In the genomic region with DNA sequence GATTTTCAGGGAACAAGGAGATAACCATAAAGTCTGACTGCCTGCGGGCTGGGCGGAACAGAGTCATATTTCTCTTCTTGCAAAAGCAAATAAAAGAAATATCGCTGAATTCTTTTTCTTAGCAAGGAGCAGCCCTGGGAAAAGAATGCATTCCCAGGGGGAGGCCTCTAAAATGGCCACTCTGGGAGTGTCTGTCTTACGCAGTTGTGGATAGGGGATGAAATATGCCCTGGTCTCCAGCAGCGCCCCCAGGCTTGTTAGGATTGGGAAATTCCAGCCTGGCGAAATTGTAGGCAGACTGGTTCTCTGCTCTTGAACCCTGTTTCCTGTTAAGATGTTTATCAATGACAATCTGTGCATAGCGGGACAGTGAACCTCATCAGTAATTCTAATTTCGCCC, we compare ENCODE assay signal across 2 cellular contexts.
TF ChIP-seq lines count a peak whose summit lies in the region.

No MANE protein-coding gene starts in this region.

TF ChIP-seq in HEK293, 187 proteins besides CTCF, POLR2A, EP300 and RAD21:
- TF ChIP-seq, protein P1, sequence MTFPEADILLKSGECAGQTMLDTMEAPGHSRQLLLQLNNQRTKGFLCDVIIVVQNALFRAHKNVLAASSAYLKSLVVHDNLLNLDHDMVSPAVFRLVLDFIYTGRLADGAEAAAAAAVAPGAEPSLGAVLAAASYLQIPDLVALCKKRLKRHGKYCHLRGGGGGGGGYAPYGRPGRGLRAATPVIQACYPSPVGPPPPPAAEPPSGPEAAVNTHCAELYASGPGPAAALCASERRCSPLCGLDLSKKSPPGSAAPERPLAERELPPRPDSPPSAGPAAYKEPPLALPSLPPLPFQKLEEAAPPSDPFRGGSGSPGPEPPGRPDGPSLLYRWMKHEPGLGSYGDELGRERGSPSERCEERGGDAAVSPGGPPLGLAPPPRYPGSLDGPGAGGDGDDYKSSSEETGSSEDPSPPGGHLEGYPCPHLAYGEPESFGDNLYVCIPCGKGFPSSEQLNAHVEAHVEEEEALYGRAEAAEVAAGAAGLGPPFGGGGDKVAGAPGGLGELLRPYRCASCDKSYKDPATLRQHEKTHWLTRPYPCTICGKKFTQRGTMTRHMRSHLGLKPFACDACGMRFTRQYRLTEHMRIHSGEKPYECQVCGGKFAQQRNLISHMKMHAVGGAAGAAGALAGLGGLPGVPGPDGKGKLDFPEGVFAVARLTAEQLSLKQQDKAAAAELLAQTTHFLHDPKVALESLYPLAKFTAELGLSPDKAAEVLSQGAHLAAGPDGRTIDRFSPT (tag by site-specific recombination; IDR thresholded peaks at IDR 0.05), result no peak
- TF ChIP-seq, protein P2, sequence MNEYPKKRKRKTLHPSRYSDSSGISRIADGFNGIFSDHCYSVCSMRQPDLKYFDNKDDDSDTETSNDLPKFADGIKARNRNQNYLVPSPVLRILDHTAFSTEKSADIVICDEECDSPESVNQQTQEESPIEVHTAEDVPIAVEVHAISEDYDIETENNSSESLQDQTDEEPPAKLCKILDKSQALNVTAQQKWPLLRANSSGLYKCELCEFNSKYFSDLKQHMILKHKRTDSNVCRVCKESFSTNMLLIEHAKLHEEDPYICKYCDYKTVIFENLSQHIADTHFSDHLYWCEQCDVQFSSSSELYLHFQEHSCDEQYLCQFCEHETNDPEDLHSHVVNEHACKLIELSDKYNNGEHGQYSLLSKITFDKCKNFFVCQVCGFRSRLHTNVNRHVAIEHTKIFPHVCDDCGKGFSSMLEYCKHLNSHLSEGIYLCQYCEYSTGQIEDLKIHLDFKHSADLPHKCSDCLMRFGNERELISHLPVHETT (tag by site-specific recombination; IDR thresholded peaks at IDR 0.05), result no peak
- peak; percentile 87 for TF ChIP-seq SETDB1 (IDR thresholded peaks at IDR 0.05; ENCODE audit: insufficient read length, low read length)

TF ChIP-seq in GM12878, 131 proteins besides CTCF, POLR2A, EP300 and RAD21 (continued from another document):
- TF ChIP-seq, protein P3, sequence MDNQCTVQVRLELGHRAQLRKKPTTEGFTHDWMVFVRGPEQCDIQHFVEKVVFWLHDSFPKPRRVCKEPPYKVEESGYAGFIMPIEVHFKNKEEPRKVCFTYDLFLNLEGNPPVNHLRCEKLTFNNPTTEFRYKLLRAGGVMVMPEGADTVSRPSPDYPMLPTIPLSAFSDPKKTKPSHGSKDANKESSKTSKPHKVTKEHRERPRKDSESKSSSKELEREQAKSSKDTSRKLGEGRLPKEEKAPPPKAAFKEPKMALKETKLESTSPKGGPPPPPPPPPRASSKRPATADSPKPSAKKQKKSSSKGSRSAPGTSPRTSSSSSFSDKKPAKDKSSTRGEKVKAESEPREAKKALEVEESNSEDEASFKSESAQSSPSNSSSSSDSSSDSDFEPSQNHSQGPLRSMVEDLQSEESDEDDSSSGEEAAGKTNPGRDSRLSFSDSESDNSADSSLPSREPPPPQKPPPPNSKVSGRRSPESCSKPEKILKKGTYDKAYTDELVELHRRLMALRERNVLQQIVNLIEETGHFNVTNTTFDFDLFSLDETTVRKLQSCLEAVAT (IDR thresholded peaks at IDR 0.05), result peak; percentile 69; the same call in 1 of the 2 replicates
- TF ChIP-seq, protein P4, sequence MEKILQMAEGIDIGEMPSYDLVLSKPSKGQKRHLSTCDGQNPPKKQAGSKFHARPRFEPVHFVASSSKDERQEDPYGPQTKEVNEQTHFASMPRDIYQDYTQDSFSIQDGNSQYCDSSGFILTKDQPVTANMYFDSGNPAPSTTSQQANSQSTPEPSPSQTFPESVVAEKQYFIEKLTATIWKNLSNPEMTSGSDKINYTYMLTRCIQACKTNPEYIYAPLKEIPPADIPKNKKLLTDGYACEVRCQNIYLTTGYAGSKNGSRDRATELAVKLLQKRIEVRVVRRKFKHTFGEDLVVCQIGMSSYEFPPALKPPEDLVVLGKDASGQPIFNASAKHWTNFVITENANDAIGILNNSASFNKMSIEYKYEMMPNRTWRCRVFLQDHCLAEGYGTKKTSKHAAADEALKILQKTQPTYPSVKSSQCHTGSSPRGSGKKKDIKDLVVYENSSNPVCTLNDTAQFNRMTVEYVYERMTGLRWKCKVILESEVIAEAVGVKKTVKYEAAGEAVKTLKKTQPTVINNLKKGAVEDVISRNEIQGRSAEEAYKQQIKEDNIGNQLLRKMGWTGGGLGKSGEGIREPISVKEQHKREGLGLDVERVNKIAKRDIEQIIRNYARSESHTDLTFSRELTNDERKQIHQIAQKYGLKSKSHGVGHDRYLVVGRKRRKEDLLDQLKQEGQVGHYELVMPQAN (conservative IDR thresholded peaks at IDR 0.05), result no peak
- TF ChIP-seq CBX5 (IDR thresholded peaks at IDR 0.05; ENCODE audit: low read depth), result 0 out of 2 replicates have a peak, but pooled peaks have one; percentile 70
- TF ChIP-seq ZNF217 (IDR thresholded peaks at IDR 0.05), result 0 out of 2 replicates have a peak, but pooled peaks have one; percentile 37
- TF ChIP-seq, protein P5, sequence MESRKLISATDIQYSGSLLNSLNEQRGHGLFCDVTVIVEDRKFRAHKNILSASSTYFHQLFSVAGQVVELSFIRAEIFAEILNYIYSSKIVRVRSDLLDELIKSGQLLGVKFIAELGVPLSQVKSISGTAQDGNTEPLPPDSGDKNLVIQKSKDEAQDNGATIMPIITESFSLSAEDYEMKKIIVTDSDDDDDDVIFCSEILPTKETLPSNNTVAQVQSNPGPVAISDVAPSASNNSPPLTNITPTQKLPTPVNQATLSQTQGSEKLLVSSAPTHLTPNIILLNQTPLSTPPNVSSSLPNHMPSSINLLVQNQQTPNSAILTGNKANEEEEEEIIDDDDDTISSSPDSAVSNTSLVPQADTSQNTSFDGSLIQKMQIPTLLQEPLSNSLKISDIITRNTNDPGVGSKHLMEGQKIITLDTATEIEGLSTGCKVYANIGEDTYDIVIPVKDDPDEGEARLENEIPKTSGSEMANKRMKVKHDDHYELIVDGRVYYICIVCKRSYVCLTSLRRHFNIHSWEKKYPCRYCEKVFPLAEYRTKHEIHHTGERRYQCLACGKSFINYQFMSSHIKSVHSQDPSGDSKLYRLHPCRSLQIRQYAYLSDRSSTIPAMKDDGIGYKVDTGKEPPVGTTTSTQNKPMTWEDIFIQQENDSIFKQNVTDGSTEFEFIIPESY (IDR thresholded peaks at IDR 0.05), result peak; percentile 100
